In genomic region chr2:112156152-112156986, GRCh38 we compare ENCODE assay signal across 7 cellular contexts.
DNase-seq lines count a peak whose midpoint lies in the region.

No MANE protein-coding gene starts in this region.

- H3K9ac ChIP-seq in NT2/D1 (ENCODE audit: insufficient read length, low read depth): no peak overlapping the region

- DNase-seq in NT2/D1 (ENCODE audit: low read depth, low spot score): peak; percentile 42
- DNase-seq in activated gamma-delta T cell (lab: John Stamatoyannopoulos, UW): peak; percentile 16
- peak; percentile 79 for DNase-seq in left kidney (ENCODE audit: low read depth, low spot score)
- DNase-seq in stromal cell of bone marrow (ENCODE audit: low read depth): peak; percentile 81
- no peak for DNase-seq in DMS 273 treated with DMSO at 0.1 percent for 48 hours (lab: John Stamatoyannopoulos, UW)
- no peak for DNase-seq in globus pallidus (ENCODE audit: low spot score)
- DNase-seq in SKM-1 treated with dmso at 0.1 percent for 144 hours (lab: John Stamatoyannopoulos, UW; ENCODE audit: unreplicated experiment): no peak

- no peaks in the 10 kb centered on the region for H3K9me3 ChIP-seq in NT2/D1 (ENCODE audit: insufficient read depth, low read length)

- H3K27me3 ChIP-seq in NT2/D1 (ENCODE audit: insufficient read depth, insufficient read length): no peaks in the 10 kb centered on the region

- H3K36me3 ChIP-seq in NT2/D1 (ENCODE audit: insufficient read depth, insufficient read length, low read length): no peaks in the 10 kb centered on the region

- peaks cover 6% of the 10 kb centered on the region for H3K4me1 ChIP-seq in NT2/D1 (ENCODE audit: insufficient read depth, insufficient read length)

- no peak overlapping the region for H3K4me3 ChIP-seq in NT2/D1 (ENCODE audit: insufficient read length, low read depth)

Comparison
In these comparisons a context has a peak if more than half of its experiments do, and no peak if none do; other contexts are left out.
1. DNase-seq: peak in NT2/D1 (single experiment), activated gamma-delta T cell (single experiment), left kidney (single experiment) and stromal cell of bone marrow (single experiment); none in DMS 273 treated with DMSO at 0.1 percent for 48 hours (single experiment), globus pallidus (single experiment) and SKM-1 treated with dmso at 0.1 percent for 144 hours (single experiment).